Comparison of ENCODE assay signal across 18 cellular contexts in the genomic region with DNA sequence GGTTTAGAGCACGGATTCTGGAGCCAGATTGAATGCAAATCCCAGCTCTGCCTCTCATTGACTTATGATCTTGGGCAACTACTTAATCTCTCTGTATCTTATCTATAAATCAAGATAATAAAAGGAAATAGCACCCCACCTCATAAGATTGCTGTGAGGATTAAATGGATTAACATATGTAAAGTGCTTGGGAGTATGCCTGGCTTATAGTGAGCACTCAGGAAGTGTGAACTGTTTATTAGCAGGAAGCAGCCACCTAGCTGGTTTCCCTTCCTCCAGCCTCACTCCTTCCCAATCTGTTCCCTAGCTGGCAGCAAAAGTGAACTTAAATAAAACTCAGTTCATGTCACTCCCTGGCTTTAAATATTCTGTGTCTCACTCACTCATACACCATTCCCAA.
"Had no signal": no experiment of that assay in that cellular context is flagged by ENCODE, and none has a peak within 500 bp of the region (broad histone marks: within the 10 kb centered on the region; RNA-seq: fewer than 3 reads in every experiment).

No MANE protein-coding gene starts in this region.

- H3K4me3 ChIP-seq: colonic mucosa, left ventricle myocardium inferior, lower lobe of right lung, pancreas, suprapubic skin, thyroid gland had no signal

- H3K4me1 ChIP-seq: colonic mucosa, left ventricle myocardium inferior, lower lobe of right lung, pancreas, suprapubic skin, thyroid gland had no signal

- H3K27me3 ChIP-seq: colonic mucosa, pancreas, suprapubic skin, thyroid gland had no signal

- H3K9me3 ChIP-seq: colonic mucosa, left ventricle myocardium inferior, lower lobe of right lung, pancreas, suprapubic skin, thyroid gland had no signal

- H3K27ac ChIP-seq: colonic mucosa, left ventricle myocardium inferior, lower lobe of right lung, pancreas, suprapubic skin, thyroid gland had no signal

- H3K36me3 ChIP-seq: colonic mucosa, left ventricle myocardium inferior, lower lobe of right lung, pancreas, suprapubic skin, thyroid gland had no signal

- DNase-seq: colonic mucosa; dermis blood vessel endothelial cell; foreskin melanocyte; head of caudate nucleus; hypothalamus; immature natural killer cell; left ventricle myocardium inferior; lower lobe of right lung; midbrain; occipital lobe; pancreas; right cardiac atrium; small intestine; stimulated activated CD4-positive, alpha-beta T cell treated with anti-CD3 and anti-CD28 coated beads, Interleukin-12 subunit alpha, Interleukin-12 subunit beta, amount 100 ng/mL, for 4 hours; stimulated activated CD4-positive, alpha-beta T cell treated with anti-CD3 and anti-CD28 coated beads, Interleukin-2, amount 100 ng/mL, for 48 hours; stimulated activated naive CD8-positive, alpha-beta T cell treated with anti-CD3 and anti-CD28 coated beads, Interleukin-15, Interleukin-2, amounts not matched to agents 100 U/mL and 50 U/mL, for 24 hours; thyroid gland had no signal
